In the genomic region with DNA sequence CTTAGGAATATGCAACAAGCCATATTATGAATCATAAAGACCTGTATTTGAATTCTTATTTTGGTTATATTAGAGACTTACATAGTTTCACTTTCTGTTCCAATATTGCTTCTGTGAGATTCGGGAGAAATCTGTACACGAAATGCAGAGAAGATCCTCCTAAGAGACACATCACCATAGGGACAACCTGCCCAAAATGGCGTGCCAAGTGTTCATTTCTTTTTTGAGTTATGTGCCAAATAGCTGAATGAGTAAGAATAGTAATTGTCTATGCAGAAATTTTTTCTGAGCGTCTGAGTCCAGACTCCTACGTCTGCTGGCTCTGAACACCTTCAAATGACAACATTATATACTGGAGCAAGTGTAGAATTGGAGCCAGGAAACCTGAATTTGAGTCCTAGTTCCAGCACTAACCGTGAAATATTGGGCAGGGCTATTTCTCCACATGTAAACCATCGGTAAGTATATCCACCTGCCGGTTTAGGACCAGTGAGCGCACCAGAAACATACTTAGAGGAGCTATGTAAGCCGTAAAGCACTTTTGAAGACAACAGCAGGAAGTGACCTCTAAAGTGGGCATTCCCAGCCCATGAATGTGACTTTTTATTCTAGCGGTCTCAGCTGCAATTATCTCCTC, we compare ENCODE assay signal across 1 cellular context.
A peak's percentile ranks its signal among the peaks of the same experiment; 100 is the strongest.
TF ChIP-seq lines count a peak whose summit lies in the region.

No MANE protein-coding gene starts in this region.

TF ChIP-seq in HepG2, 621 proteins besides CTCF, POLR2A, EP300 and RAD21 (continued from another document):
- TF ChIP-seq AFF4 (CRISPR knock-in tag; IDR thresholded peaks at IDR 0.05) (peak; percentile 11; the same call in 1 of the 2 replicates), ATF1 (CRISPR knock-in tag; IDR thresholded peaks at IDR 0.05) (no peak), ARNTL (CRISPR knock-in tag; IDR thresholded peaks at IDR 0.05) (peak; percentile 28; the same call in 1 of the 2 replicates), NONO (IDR thresholded peaks at IDR 0.05) (no peak), NONO (CRISPR knock-in tag; conservative IDR thresholded peaks at IDR 0.05) (peak; percentile 32; the same call in 1 of the 2 replicates), ELF1 (CRISPR knock-in tag; IDR thresholded peaks at IDR 0.05) (no peak), HNF4G (IDR thresholded peaks at IDR 0.05; ENCODE audit: borderline replicate concordance, low read depth, low read length) (no peak), HNF4G (CRISPR knock-in tag; IDR thresholded peaks at IDR 0.05; ENCODE audit: borderline replicate concordance, low read depth) (no peak)
- TF ChIP-seq, protein P1, sequence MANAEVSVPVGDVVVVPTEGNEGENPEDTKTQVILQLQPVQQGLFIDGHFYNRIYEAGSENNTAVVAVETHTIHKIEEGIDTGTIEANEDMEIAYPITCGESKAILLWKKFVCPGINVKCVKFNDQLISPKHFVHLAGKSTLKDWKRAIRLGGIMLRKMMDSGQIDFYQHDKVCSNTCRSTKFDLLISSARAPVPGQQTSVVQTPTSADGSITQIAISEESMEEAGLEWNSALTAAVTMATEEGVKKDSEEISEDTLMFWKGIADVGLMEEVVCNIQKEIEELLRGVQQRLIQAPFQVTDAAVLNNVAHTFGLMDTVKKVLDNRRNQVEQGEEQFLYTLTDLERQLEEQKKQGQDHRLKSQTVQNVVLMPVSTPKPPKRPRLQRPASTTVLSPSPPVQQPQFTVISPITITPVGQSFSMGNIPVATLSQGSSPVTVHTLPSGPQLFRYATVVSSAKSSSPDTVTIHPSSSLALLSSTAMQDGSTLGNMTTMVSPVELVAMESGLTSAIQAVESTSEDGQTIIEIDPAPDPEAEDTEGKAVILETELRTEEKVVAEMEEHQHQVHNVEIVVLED (CRISPR knock-in tag; IDR thresholded peaks at IDR 0.05; ENCODE audit: borderline replicate concordance): no peak
